Comparison of ENCODE assay signal across 8 cellular contexts in the genomic region with DNA sequence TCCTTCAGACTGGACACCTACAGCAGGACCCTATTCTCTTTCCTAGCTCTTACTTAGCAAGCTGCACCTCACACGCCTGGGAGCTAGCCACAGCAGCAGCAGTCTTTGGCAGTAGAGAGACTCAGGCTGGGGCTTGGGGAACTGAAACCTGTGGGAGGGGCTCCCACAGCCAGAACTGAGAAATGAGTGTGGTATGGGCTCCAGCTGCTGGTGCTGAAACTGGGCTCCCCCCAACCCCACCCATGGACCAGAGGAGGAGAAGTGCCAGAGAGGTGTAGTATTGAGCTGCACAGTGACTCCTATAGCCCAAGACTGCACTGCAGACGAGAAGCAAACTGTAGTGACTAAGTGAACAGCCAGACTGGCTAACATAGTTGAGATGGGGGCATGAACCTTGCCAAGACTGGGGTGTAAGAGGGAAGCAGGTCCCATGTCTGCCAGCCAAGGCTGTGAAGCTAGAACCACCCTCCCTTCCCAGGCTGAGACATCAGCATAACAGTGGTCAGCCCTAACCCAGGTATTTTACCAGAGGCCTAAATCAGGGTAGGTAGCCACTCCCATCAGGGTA.
DNase-seq lines count a peak whose midpoint lies in the region; ATAC-seq, FAIRE-seq and TF ChIP-seq lines count a peak whose summit lies in the region.

No MANE protein-coding gene starts in this region.

- H3K4me2 ChIP-seq in IMR-90 (ENCODE audit: low read depth, low read length) = no peak overlapping the region
- H3K4me2 ChIP-seq in PC-9 = no peak overlapping the region

- no peak overlapping the region for H2AK5ac ChIP-seq in IMR-90 (ENCODE audit: low read depth, low read length)

- H3K56ac ChIP-seq in IMR-90 (ENCODE audit: extremely low read depth, insufficient read depth, low read length) = no peak overlapping the region

- no peaks in the 10 kb centered on the region for H3K9me2 ChIP-seq in PC-9 (ENCODE audit: insufficient read depth)

- intact Hi-C loops in IMR-90 (cut with micrococcal nuclease) = loop anchor here (10.0 kb wide), 1 partner anchor 49 kb away; no protein-coding TSS in a partner anchor
- intact Hi-C loops in posterior vena cava (cut with DNase I) = loop anchor here in 1 of 2 donors (10.0 kb wide), 1 partner anchor 129 kb away; no protein-coding TSS in a partner anchor
- intact Hi-C loops in MCF 10A (cut with micrococcal nuclease) = no loop called here
- intact Hi-C loops in PC-9 (cut with micrococcal nuclease; ENCODE audit: unreplicated experiment) = no loop called here

- H3K79me1 ChIP-seq in IMR-90 (ENCODE audit: low read depth in 1 of 2, low read length in 2 of 2) = peaks cover 27 to 39% of the 10 kb centered on the region in 2 experiments

- no CpG with 5 or more reads among the region's 2 CpGs for WGBS in IMR-90 (ENCODE audit: extremely low coverage in 2 of 2, insufficient read length in 1 of 2), 2 experiments

- H4K8ac ChIP-seq in IMR-90 (ENCODE audit: low read depth in 2 of 2, low read length in 2 of 2) = no peak overlapping the region

- no peak overlapping the region for H3K4ac ChIP-seq in IMR-90 (ENCODE audit: low read depth, low read length)

- no peak overlapping the region for H4K91ac ChIP-seq in IMR-90 (ENCODE audit: insufficient read depth, low read depth, low read length)

- H3K36me3 Mint-ChIP-seq in activated naive CD8-positive, alpha-beta T cell treated with anti-CD3 and anti-CD28 coated beads, Interleukin-2, amount 10 ng/mL, durations not matched to agents 7 days and 5 days = peaks cover 4% of the 10 kb centered on the region
- H3K36me3 Mint-ChIP-seq in MCF 10A (ENCODE audit: insufficient read depth, unreplicated experiment) = no peaks in the 10 kb centered on the region

- TF ChIP-seq CTCF in GM13976 (IDR thresholded peaks at IDR 0.05; ENCODE audit: borderline replicate concordance, control extremely low read depth, extremely low read depth, insufficient read depth, missing control alignments) = peak; percentile 61
- no peak for TF ChIP-seq CTCF in IMR-90 (conservative IDR thresholded peaks at IDR 0.05; ENCODE audit: low read depth, low read length)
- TF ChIP-seq CTCF in MCF 10A (IDR thresholded peaks at IDR 0.05; ENCODE audit: unreplicated experiment) = no peak
- TF ChIP-seq CTCF in PC-9 (conservative IDR thresholded peaks at IDR 0.05) = no peak

- FAIRE-seq in frontal cortex (lab: Jason Lieb, UNC) = no peak

- H3K4me1 ChIP-seq in IMR-90 (ENCODE audit: control insufficient read depth, insufficient read depth, low read length) (peaks cover 7% of the 10 kb centered on the region), PC-9 (replicated peaks; ENCODE audit: insufficient read depth) (no peaks in the 10 kb centered on the region)

- H2AFZ ChIP-seq in IMR-90 (replicated peaks; ENCODE audit: low read length, poor library complexity) (no peak overlapping the region), PC-9 (no peak overlapping the region)

- H4K20me1 ChIP-seq in IMR-90 (ENCODE audit: insufficient read depth, low read length) = peaks cover 9% of the 10 kb centered on the region; the same call in 1 of the 2 replicates
- no peaks in the 10 kb centered on the region for H4K20me1 ChIP-seq in PC-9 (ENCODE audit: insufficient read depth)

- no peak overlapping the region for H3K18ac ChIP-seq in IMR-90 (ENCODE audit: low read depth, low read length)

- H3K27ac Mint-ChIP-seq in activated naive CD8-positive, alpha-beta T cell treated with anti-CD3 and anti-CD28 coated beads, Interleukin-2, amount 10 ng/mL, durations not matched to agents 7 days and 5 days = no peak overlapping the region
- no peak overlapping the region for H3K27ac Mint-ChIP-seq in MCF 10A (ENCODE audit: low read depth, unreplicated experiment)

- no TSS peak for BruUV-seq in IMR-90 (replicated peaks; lab: Mats Ljungman, UMichigan)
- no TSS peak for BruUV-seq in MCF 10A (replicated peaks; lab: Mats Ljungman, UMichigan)
- no TSS peak for BruUV-seq in PC-9 (replicated peaks; lab: Mats Ljungman, UMichigan)

- peaks cover 2% of the 10 kb centered on the region; the same call in 1 of the 2 replicates for H3K9me3 ChIP-seq in IMR-90 (ENCODE audit: control insufficient read depth, insufficient read depth, low read length)
- H3K9me3 ChIP-seq in PC-9 (ENCODE audit: insufficient read depth, low read depth) = no peaks in the 10 kb centered on the region

- CTCF ChIA-PET in IMR-90 (lab: Yijun Ruan, JAX) (no interaction called here), MCF 10A (lab: Yijun Ruan, JAX) (interaction anchor here (0.6 to 1.0 kb wide), 3 partner anchors 48 to 210 kb away, joined by 3 to 4 read pairs (median 3); no protein-coding TSS in a partner anchor), PC-9 (lab: Charles Lee) (no interaction called here)

- no peak for TF ChIP-seq POLR2A in IMR-90 (IDR thresholded peaks at IDR 0.05; ENCODE audit: low read depth, low read length)

- dilution Hi-C loops in IMR-90 (cut with HindIII; ENCODE audit: low sequenced_read_pairs, unreplicated experiment) = no loop called here

- H2BK120ac ChIP-seq in IMR-90 (ENCODE audit: low read depth, low read length) = no peak overlapping the region

- 0 out of 2 replicates have a peak overlapping the region, but pooled peaks have one; percentile 25 for H3K14ac ChIP-seq in IMR-90 (replicated peaks; ENCODE audit: low read depth, low read length)

- H3F3A ChIP-seq in PC-9 (ENCODE audit: insufficient read depth, low read depth) = no peaks in the 10 kb centered on the region

- no peaks in the 10 kb centered on the region for H3K36me3 ChIP-seq in IMR-90 (ENCODE audit: control insufficient read depth, insufficient read depth, low read length)
- no peaks in the 10 kb centered on the region for H3K36me3 ChIP-seq in PC-9 (ENCODE audit: low read depth)

- peak overlapping the region; percentile 26 for H2AK9ac ChIP-seq in IMR-90 (replicated peaks; ENCODE audit: low read depth, low read length, poor library complexity)

- H3K23ac ChIP-seq in IMR-90 (ENCODE audit: low read depth, low read length) = no peak overlapping the region

- no peaks in the 10 kb centered on the region for H3K9me1 ChIP-seq in IMR-90 (ENCODE audit: insufficient read depth, low read length)

- no peak overlapping the region for H2BK20ac ChIP-seq in IMR-90 (ENCODE audit: low read depth, low read length)

- ATAC-seq in GM21576 (IDR thresholded peaks at IDR 0.05; ENCODE audit: unreplicated experiment) = peak; percentile 93
- no peak for ATAC-seq in IMR-90 (ENCODE audit: low read depth)
- ATAC-seq in activated naive CD8-positive, alpha-beta T cell treated with anti-CD3 and anti-CD28 coated beads, Interleukin-2, amount 10 ng/mL, durations not matched to agents 7 days and 5 days (ENCODE audit: low read depth) = peak; percentile 74

- H2BK15ac ChIP-seq in IMR-90 (ENCODE audit: low read depth, low read length) = no peak overlapping the region

- no peaks in the 10 kb centered on the region for H3K27me3 Mint-ChIP-seq in activated naive CD8-positive, alpha-beta T cell treated with anti-CD3 and anti-CD28 coated beads, Interleukin-2, amount 10 ng/mL, durations not matched to agents 7 days and 5 days
- no peaks in the 10 kb centered on the region for H3K27me3 Mint-ChIP-seq in MCF 10A (ENCODE audit: insufficient read depth, unreplicated experiment)

- no peaks in the 10 kb centered on the region for H3K79me2 ChIP-seq in PC-9 (ENCODE audit: low read depth)

- H3K4me3 ChIP-seq in IMR-90 (ENCODE audit: insufficient read depth, low read depth, low read length) = no peak overlapping the region
- H3K4me3 ChIP-seq in PC-9 = no peak overlapping the region

- peak; percentile 84 for DNase-seq in GM13976 (ENCODE audit: low spot score)
- DNase-seq in IMR-90 = no peak
- no peak for DNase-seq in activated naive CD8-positive, alpha-beta T cell treated with anti-CD3 and anti-CD28 coated beads, Interleukin-2, amount 10 ng/mL, durations not matched to agents 7 days and 5 days
- peak; percentile 83 for DNase-seq in posterior vena cava (ENCODE audit: low spot score)
- no peak for DNase-seq in MCF 10A (ENCODE audit: unreplicated experiment)
- DNase-seq in PC-9 = no peak
- no peak for DNase-seq in frontal cortex (ENCODE audit: low spot score in 2 of 2)

- no peak overlapping the region for H3K9ac ChIP-seq in IMR-90 (ENCODE audit: low read depth, low read length)

- H3K9me3 Mint-ChIP-seq in activated naive CD8-positive, alpha-beta T cell treated with anti-CD3 and anti-CD28 coated beads, Interleukin-2, amount 10 ng/mL, durations not matched to agents 7 days and 5 days = no peaks in the 10 kb centered on the region
- H3K9me3 Mint-ChIP-seq in MCF 10A (ENCODE audit: unreplicated experiment) = no peaks in the 10 kb centered on the region

- H3K27ac ChIP-seq in IMR-90 (ENCODE audit: insufficient read depth, low read length) (no peak overlapping the region), PC-9 (no peak overlapping the region)

- in situ Hi-C loops in GM13976 (cut with MboI; ENCODE audit: low sequenced_read_pairs, unreplicated experiment) (no loop called here), IMR-90 (cut with MboI; ENCODE audit: low sequenced_read_pairs) (no loop called here)

- no peak overlapping the region for H3K4me3 Mint-ChIP-seq in activated naive CD8-positive, alpha-beta T cell treated with anti-CD3 and anti-CD28 coated beads, Interleukin-2, amount 10 ng/mL, durations not matched to agents 7 days and 5 days
- no peak overlapping the region for H3K4me3 Mint-ChIP-seq in MCF 10A (ENCODE audit: unreplicated experiment)

- H2BK5ac ChIP-seq in IMR-90 (ENCODE audit: low read depth, low read length, poor library complexity, severe bottlenecking) = no peak overlapping the region

- peaks cover 26% of the 10 kb centered on the region for H3K4me1 Mint-ChIP-seq in activated naive CD8-positive, alpha-beta T cell treated with anti-CD3 and anti-CD28 coated beads, Interleukin-2, amount 10 ng/mL, durations not matched to agents 7 days and 5 days
- H3K4me1 Mint-ChIP-seq in MCF 10A (ENCODE audit: insufficient read depth, unreplicated experiment) = peaks cover 6% of the 10 kb centered on the region

- H3K27me3 ChIP-seq in IMR-90 (ENCODE audit: control insufficient read depth, insufficient read depth, low read length) (no peaks in the 10 kb centered on the region), PC-9 (ENCODE audit: insufficient read depth, low read depth) (no peaks in the 10 kb centered on the region)

- H4K5ac ChIP-seq in IMR-90 (ENCODE audit: low read depth, low read length) = no peak overlapping the region

- TF ChIP-seq RAD21 in IMR-90 (IDR thresholded peaks at IDR 0.05; ENCODE audit: low read length) = no peak

- POLR2A ChIA-PET in IMR-90 (lab: Charles Lee; ENCODE audit: unreplicated experiment) (interaction anchor here (0.5 kb wide), 1 partner anchor 35 kb away, joined by 3 read pairs; no protein-coding TSS in a partner anchor), MCF 10A (lab: Yijun Ruan, JAX) (interaction anchor here (0.6 kb wide), 1 partner anchor 26 kb away, joined by 4 read pairs; no protein-coding TSS in a partner anchor), PC-9 (lab: Charles Lee; ENCODE audit: unreplicated experiment) (interaction anchor here (0.6 kb wide), 1 partner anchor 18 kb away, joined by 5 read pairs; no protein-coding TSS in a partner anchor)
- POLR2A ChIA-PET in activated naive CD8-positive, alpha-beta T cell treated with anti-CD3 and anti-CD28 coated beads, Interleukin-2, amount 10 ng/mL, durations not matched to agents 7 days and 5 days (lab: Charles Lee) = no interaction called here

TF ChIP-seq in IMR-90, 13 proteins besides CTCF, POLR2A, EP300 and RAD21 (continues in another document):
- no peak for TF ChIP-seq CHD1 (IDR thresholded peaks at IDR 0.05; ENCODE audit: low read depth, low read length)
- TF ChIP-seq BHLHE40 (IDR thresholded peaks at IDR 0.05; ENCODE audit: low read depth, low read length) = no peak

Comparison
In these comparisons a context has a peak if more than half of its experiments do, and no peak if none do; other contexts are left out.
1. DNase-seq: peak in GM13976 (single experiment) and posterior vena cava (single experiment); none in IMR-90 (single experiment), activated naive CD8-positive, alpha-beta T cell treated with anti-CD3 and anti-CD28 coated beads, Interleukin-2, amount 10 ng/mL, durations not matched to agents 7 days and 5 days (single experiment), MCF 10A (single experiment), PC-9 (0 of 2) and frontal cortex (0 of 2).